Comparison of ENCODE assay signal across 1 cellular context in genomic region chr12:49588761-49589516, GRCh38.
TF ChIP-seq lines count a peak whose summit lies in the region.

No MANE protein-coding gene starts in this region.

TF ChIP-seq in IMR-90, 13 proteins besides CTCF, POLR2A, EP300 and RAD21:
- no peak for TF ChIP-seq MAZ (IDR thresholded peaks at IDR 0.05; ENCODE audit: borderline replicate concordance, low read depth, low read length)
- no peak for TF ChIP-seq MXI1 (IDR thresholded peaks at IDR 0.05; ENCODE audit: borderline replicate concordance, low read depth, low read length)
- no peak for TF ChIP-seq CHD1 (IDR thresholded peaks at IDR 0.05; ENCODE audit: low read depth, low read length)
- no peak for TF ChIP-seq FOS (IDR thresholded peaks at IDR 0.05; ENCODE audit: low read depth, low read length)
- TF ChIP-seq RCOR1 (IDR thresholded peaks at IDR 0.05; ENCODE audit: insufficient replicate concordance, low read length) = no peak
- no peak for TF ChIP-seq CEBPB (IDR thresholded peaks at IDR 0.05; ENCODE audit: low read depth, low read length)
- no peak for TF ChIP-seq NFE2L2 (IDR thresholded peaks at IDR 0.05; ENCODE audit: low read depth, low read length)
- TF ChIP-seq SMC3 (IDR thresholded peaks at IDR 0.05; ENCODE audit: low read depth, low read length) = no peak
- no peak for TF ChIP-seq USF2 (IDR thresholded peaks at IDR 0.05; ENCODE audit: low read depth, low read length)
- no peak for TF ChIP-seq RFX5 (IDR thresholded peaks at IDR 0.05; ENCODE audit: low read depth, low read length)
- TF ChIP-seq ELK1 (IDR thresholded peaks at IDR 0.05; ENCODE audit: borderline replicate concordance, low read depth, low read length) = no peak
TF ChIP-seq in IMR-90: peak in this region for 0.
